Comparison of ENCODE assay signal across 16 cellular contexts in genomic region chr10:6215683-6216484, GRCh38. TPM values are rescaled to one million over a fixed set of nuclear protein-coding genes. Genes with fewer than 3 reads are reported as not detected.
DNase-seq lines count a peak whose midpoint lies in the region; ATAC-seq and TF ChIP-seq lines count a peak whose summit lies in the region.
"Had no signal": no experiment of that assay in that cellular context is flagged by ENCODE, and none has a peak within 500 bp of the region (broad histone marks: within the 10 kb centered on the region; RNA-seq: fewer than 3 reads in every experiment).

No MANE protein-coding gene starts in this region.

- peaks cover 100% of the 10 kb centered on the region for H4K20me1 ChIP-seq in smooth muscle cell (ENCODE audit: low read depth)

- H3K4me1 ChIP-seq in smooth muscle cell (ENCODE audit: low read depth): peaks cover 25% of the 10 kb centered on the region
- H3K4me1 ChIP-seq: Peyer's patch had no signal

- peak overlapping the region; percentile 11 for H3K27ac ChIP-seq in smooth muscle cell (ENCODE audit: low read depth)
- H3K27ac ChIP-seq: C4-2B, Peyer's patch had no signal

- H3K9me3 ChIP-seq in T-helper 17 cell (ENCODE audit: control insufficient read depth, low read length, poor library complexity, severe bottlenecking) (no peaks in the 10 kb centered on the region), smooth muscle cell (replicated peaks; ENCODE audit: low read depth) (no peaks in the 10 kb centered on the region)
- H3K9me3 ChIP-seq: Peyer's patch had no signal

- H3K9me3 Mint-ChIP-seq in glutamatergic neuron (ENCODE audit: unreplicated experiment): peaks cover 10% of the 10 kb centered on the region

- peak; percentile 21 for DNase-seq in activated T-cell treated with anti-CD3 and anti-CD28 coated beads, Interleukin-2, amount 50 U/mL, for 1 hour
- no peak for DNase-seq in activated T-cell treated with anti-CD3 and anti-CD28 coated beads, Interleukin-2, amount 50 U/mL, for 48 hours
- DNase-seq in T-helper 17 cell (no peak), glutamatergic neuron (no peak), smooth muscle cell (lab: John Stamatoyannopoulos, UW; ENCODE audit: unreplicated experiment) (no peak), DMS79 (lab: John Stamatoyannopoulos, UW) (no peak)
- DNase-seq: 8988T, NCI-H1105, NCI-H1694, NCI-H2107, NCI-H2227 treated with DMSO at 0.1 percent for 48 hours, NCI-H524, Peyer's patch had no signal

- H3K4me3 Mint-ChIP-seq in T-helper 17 cell (peak overlapping the region; percentile 12), glutamatergic neuron (ENCODE audit: unreplicated experiment) (no peak overlapping the region)

- no peaks in the 10 kb centered on the region for H3K27me3 Mint-ChIP-seq in T-helper 17 cell
- peaks cover 4% of the 10 kb centered on the region for H3K27me3 Mint-ChIP-seq in glutamatergic neuron (ENCODE audit: unreplicated experiment)

- H3K4me1 Mint-ChIP-seq in T-helper 17 cell (peaks cover 30% of the 10 kb centered on the region), glutamatergic neuron (ENCODE audit: low read depth, unreplicated experiment) (peaks cover 10% of the 10 kb centered on the region)

- peaks cover 9% of the 10 kb centered on the region for H3K36me3 ChIP-seq in smooth muscle cell (ENCODE audit: low read depth)

- TF ChIP-seq CTCF in glutamatergic neuron (IDR thresholded peaks at IDR 0.05; ENCODE audit: partially characterized antibody, unreplicated experiment): no peak
- no peak for TF ChIP-seq CTCF in smooth muscle cell (IDR thresholded peaks at IDR 0.05; ENCODE audit: borderline replicate concordance, insufficient read depth, poor library complexity, severe bottlenecking)

- no peaks in the 10 kb centered on the region for H3K27me3 ChIP-seq in smooth muscle cell (ENCODE audit: low read depth)
- H3K27me3 ChIP-seq: Peyer's patch had no signal

- no peak overlapping the region for H2AFZ ChIP-seq in smooth muscle cell (ENCODE audit: low read depth)

- no peak for ATAC-seq in T-helper 17 cell
- ATAC-seq in GM21717 (IDR thresholded peaks at IDR 0.05; ENCODE audit: unreplicated experiment): no peak
- ATAC-seq in HG02840 (IDR thresholded peaks at IDR 0.05; ENCODE audit: low FRiP score, unreplicated experiment): no peak

- H3K9ac ChIP-seq in smooth muscle cell (ENCODE audit: low read depth): no peak overlapping the region

- H3K27ac Mint-ChIP-seq in T-helper 17 cell: peak overlapping the region; percentile 41
- H3K27ac Mint-ChIP-seq in glutamatergic neuron (ENCODE audit: unreplicated experiment): peak overlapping the region; percentile 66

- no peak overlapping the region for H3K4me2 ChIP-seq in smooth muscle cell

- peaks cover 49% of the 10 kb centered on the region for H3F3A ChIP-seq in smooth muscle cell (ENCODE audit: low read depth)

- 88% methylated on average over 24 of the region's 24 CpGs for WGBS in smooth muscle cell (ENCODE audit: low lambda C conversion rate)

- peaks cover 47% of the 10 kb centered on the region for H3K79me2 ChIP-seq in smooth muscle cell (ENCODE audit: low read depth)

- no peak overlapping the region for H3K4me3 ChIP-seq in smooth muscle cell
- H3K4me3 ChIP-seq: Peyer's patch had no signal

- H3K36me3 Mint-ChIP-seq in T-helper 17 cell (ENCODE audit: low read depth) (peaks cover 11% of the 10 kb centered on the region), glutamatergic neuron (ENCODE audit: unreplicated experiment) (peaks cover 22% of the 10 kb centered on the region)

RNA-seq across cellular contexts. Expression of gene PFKFB3, which starts 13.2 kb away (rescaled TPM):
- total RNA-seq in T-helper 17 cell: 100 to 1,000 TPM in 1 of 2 donors, 10 to 100 TPM in 1; 93.3 to 146 TPM
- total RNA-seq in glutamatergic neuron (ENCODE audit: unreplicated experiment): 137 TPM
- 45.7 and 61.3 TPM in 2 replicates for total RNA-seq in smooth muscle cell
- polyA plus RNA-seq in smooth muscle cell: 68.3 and 73.4 TPM in 2 replicates
